In the genomic region with DNA sequence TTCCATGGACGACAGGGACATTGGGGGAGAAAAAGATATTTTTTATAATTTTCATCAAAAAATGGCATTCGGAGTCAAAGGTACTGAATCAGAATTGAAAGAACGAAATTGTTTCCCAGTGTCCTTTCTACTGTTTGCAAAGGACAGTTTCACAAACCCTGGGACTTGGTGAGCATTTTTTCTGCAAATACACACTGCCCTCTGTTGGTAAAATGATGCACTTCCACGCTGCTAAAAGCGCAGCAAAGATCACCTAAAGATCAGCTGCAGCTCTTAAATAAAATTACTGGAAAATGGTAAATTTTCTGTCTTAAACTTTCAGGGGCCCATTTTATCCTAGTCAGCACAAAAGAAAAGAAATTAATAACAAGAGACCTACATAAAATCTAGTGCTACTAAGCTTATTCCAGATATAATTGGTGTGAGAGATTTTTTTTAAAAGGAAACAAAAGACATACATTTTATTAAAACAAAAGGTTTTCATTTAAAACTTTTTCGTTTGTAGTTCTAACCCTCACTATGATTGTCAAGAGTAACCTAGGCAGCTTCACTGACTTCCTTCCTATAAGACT, we compare ENCODE assay signal across 8 cellular contexts.
DNase-seq lines count a peak whose midpoint lies in the region; ATAC-seq, FAIRE-seq and TF ChIP-seq lines count a peak whose summit lies in the region.

No MANE protein-coding gene starts in this region.

- no peaks in the 10 kb centered on the region for H3K4me1 Mint-ChIP-seq in activated T-helper 2 cell treated with anti-CD3 and anti-CD28 coated beads, Interferon-gamma antibody, Interleukin-2, Interleukin-4, amounts not matched to agents 10 μg/mL and 5 μg/mL and 100 μg/mL, durations not matched to agents 14 hours and 24 hours and 36 hours (ENCODE audit: low read depth)

- peak; percentile 28 for DNase-seq in AG09319 (ENCODE audit: extremely low read depth, low read depth)
- DNase-seq in GM12891 (ENCODE audit: insufficient read length, low spot score), result peak; percentile 5
- peak; percentile 29 for DNase-seq in NCI-H82 treated with DMSO at 0.1 percent for 48 hours (lab: John Stamatoyannopoulos, UW; ENCODE audit: unreplicated experiment)
- DNase-seq in choroid plexus epithelial cell (ENCODE audit: low read depth), result peak; percentile 70
- peak; percentile 84 for DNase-seq in medulla oblongata (ENCODE audit: extremely low spot score)
- no peak for DNase-seq in activated T-helper 2 cell treated with anti-CD3 and anti-CD28 coated beads, Interferon-gamma antibody, Interleukin-2, Interleukin-4, amounts not matched to agents 10 μg/mL and 5 μg/mL and 100 μg/mL, durations not matched to agents 14 hours and 24 hours and 36 hours (ENCODE audit: low spot score)

- no peak overlapping the region for H3K4me3 ChIP-seq in choroid plexus epithelial cell (ENCODE audit: low read depth, low read length)

- H3K27me3 Mint-ChIP-seq in activated T-helper 2 cell treated with anti-CD3 and anti-CD28 coated beads, Interferon-gamma antibody, Interleukin-2, Interleukin-4, amounts not matched to agents 10 μg/mL and 5 μg/mL and 100 μg/mL, durations not matched to agents 14 hours and 24 hours and 36 hours (ENCODE audit: low read depth), result no peaks in the 10 kb centered on the region

- TF ChIP-seq POLR2A in GM12891 (IDR thresholded peaks at IDR 0.05; ENCODE audit: low read depth, low read length), result no peak

- TF ChIP-seq CTCF in AG09319 (IDR thresholded peaks at IDR 0.05; ENCODE audit: low read depth, low read length) (peak; percentile 83), choroid plexus epithelial cell (conservative IDR thresholded peaks at IDR 0.05; ENCODE audit: low read depth, low read length) (peak; percentile 74)

- H3K9me3 Mint-ChIP-seq in activated T-helper 2 cell treated with anti-CD3 and anti-CD28 coated beads, Interferon-gamma antibody, Interleukin-2, Interleukin-4, amounts not matched to agents 10 μg/mL and 5 μg/mL and 100 μg/mL, durations not matched to agents 14 hours and 24 hours and 36 hours, result no peaks in the 10 kb centered on the region

- peak; percentile 76 for FAIRE-seq in GM12891 (lab: Jason Lieb, UNC)

- H3K4me3 Mint-ChIP-seq in activated T-helper 2 cell treated with anti-CD3 and anti-CD28 coated beads, Interferon-gamma antibody, Interleukin-2, Interleukin-4, amounts not matched to agents 10 μg/mL and 5 μg/mL and 100 μg/mL, durations not matched to agents 14 hours and 24 hours and 36 hours (ENCODE audit: low read depth), result no peak overlapping the region

- no peaks in the 10 kb centered on the region for H3K36me3 Mint-ChIP-seq in activated T-helper 2 cell treated with anti-CD3 and anti-CD28 coated beads, Interferon-gamma antibody, Interleukin-2, Interleukin-4, amounts not matched to agents 10 μg/mL and 5 μg/mL and 100 μg/mL, durations not matched to agents 14 hours and 24 hours and 36 hours (ENCODE audit: low read depth)

- intact Hi-C loops in activated T-helper 2 cell treated with anti-CD3 and anti-CD28 coated beads, Interferon-gamma antibody, Interleukin-2, Interleukin-4, amounts not matched to agents 10 μg/mL and 5 μg/mL and 100 μg/mL, durations not matched to agents 14 hours and 24 hours and 36 hours (cut with micrococcal nuclease), result loop anchor here (5.0 kb wide), 1 partner anchor 364 kb away; no protein-coding TSS in a partner anchor

- ATAC-seq in HG03135 (IDR thresholded peaks at IDR 0.05; ENCODE audit: unreplicated experiment) (peak; percentile 60), HG02763 (IDR thresholded peaks at IDR 0.05; ENCODE audit: unreplicated experiment) (no peak)

- H3K27ac Mint-ChIP-seq in activated T-helper 2 cell treated with anti-CD3 and anti-CD28 coated beads, Interferon-gamma antibody, Interleukin-2, Interleukin-4, amounts not matched to agents 10 μg/mL and 5 μg/mL and 100 μg/mL, durations not matched to agents 14 hours and 24 hours and 36 hours, result no peak overlapping the region

TF ChIP-seq in GM12891, 5 proteins besides CTCF, POLR2A, EP300 and RAD21:
- TF ChIP-seq POU2F2 (IDR thresholded peaks at IDR 0.05; ENCODE audit: low read depth, low read length), result no peak
